9 cellular contexts compared by ENCODE assay signal in genomic region chr1:244231572-244232315, GRCh38.
DNase-seq lines count a peak whose midpoint lies in the region; ATAC-seq and FAIRE-seq lines count a peak whose summit lies in the region.
"Had no signal": no experiment of that assay in that cellular context is flagged by ENCODE, and none has a peak within 500 bp of the region (broad histone marks: within the 10 kb centered on the region; RNA-seq: fewer than 3 reads in every experiment).

No MANE protein-coding gene starts in this region.

- H3K27me3 ChIP-seq in stomach smooth muscle (ENCODE audit: control insufficient read depth in 1 of 2, insufficient read depth in 2 of 2, low read length in 2 of 2): peaks cover 5 to 12% of the 10 kb centered on the region in 2 donors
- H3K27me3 ChIP-seq: BLaER1 had no signal

- no peak overlapping the region for H3K9ac ChIP-seq in stomach smooth muscle (ENCODE audit: low read length in 2 of 2)
- H3K9ac ChIP-seq: BLaER1 had no signal

- peaks cover 14% of the 10 kb centered on the region for H3K4me1 ChIP-seq in stomach smooth muscle (ENCODE audit: control insufficient read depth, insufficient read depth, low read length)
- H3K4me1 ChIP-seq: BLaER1 had no signal

- FAIRE-seq in HTR-8/SVneo (lab: Jason Lieb, UNC): no peak

- peak overlapping the region; percentile 45 to 64 for H3K4me3 ChIP-seq in stomach smooth muscle (ENCODE audit: low read length in 2 of 2)
- H3K4me3 ChIP-seq: BLaER1 had no signal

- peak; percentile 72 for DNase-seq in NCI-H82 (lab: John Stamatoyannopoulos, UW)
- no peak for DNase-seq in NCI-H82 treated with DMSO at 0.1 percent for 48 hours (lab: John Stamatoyannopoulos, UW; ENCODE audit: unreplicated experiment)
- peak; percentile 36 for DNase-seq in RKO (ENCODE audit: low spot score)
- peak in 31 of 42 donors; percentile 6 to 63 (median 28) for DNase-seq in head of caudate nucleus
- DNase-seq in HTR-8/SVneo (ENCODE audit: insufficient read length, low spot score): no peak

- intact Hi-C loops in head of caudate nucleus (cut with DNase I): no loop called here

- no peaks in the 10 kb centered on the region for H3K36me3 ChIP-seq in stomach smooth muscle (ENCODE audit: control insufficient read depth in 2 of 2, insufficient read depth in 2 of 2, low read length in 2 of 2)
- H3K36me3 ChIP-seq: BLaER1 had no signal

- no peaks in the 10 kb centered on the region for H3K9me3 ChIP-seq in stomach smooth muscle (ENCODE audit: control insufficient read depth in 2 of 2, low read length in 2 of 2)
- H3K9me3 ChIP-seq: BLaER1 had no signal

- ATAC-seq in GM19455 (IDR thresholded peaks at IDR 0.05; ENCODE audit: unreplicated experiment): no peak
- no peak for ATAC-seq in GM19023 (IDR thresholded peaks at IDR 0.05; ENCODE audit: unreplicated experiment)

- H3K27ac ChIP-seq in stomach smooth muscle (ENCODE audit: low read length): no peak overlapping the region
- H3K27ac ChIP-seq: BLaER1 had no signal

Comparison
In these comparisons a context has a peak if more than half of its experiments do, and no peak if none do; other contexts are left out.
1. DNase-seq: peak in NCI-H82 (single experiment), RKO (single experiment) and head of caudate nucleus (31 of 42); none in NCI-H82 treated with DMSO at 0.1 percent for 48 hours (single experiment) and HTR-8/SVneo (single experiment).